In genomic region chr18:54086046-54086802, GRCh38 we compare ENCODE assay signal across 10 cellular contexts.
DNase-seq lines count a peak whose midpoint lies in the region; ATAC-seq lines count a peak whose summit lies in the region.
"Had no signal": no experiment of that assay in that cellular context is flagged by ENCODE, and none has a peak within 500 bp of the region (broad histone marks: within the 10 kb centered on the region; RNA-seq: fewer than 3 reads in every experiment).

No MANE protein-coding gene starts in this region.

- DNase-seq in stimulated activated naive CD8-positive, alpha-beta T cell treated with anti-CD3 and anti-CD28 coated beads, Interleukin-15, Interleukin-2, amounts not matched to agents 100 U/mL and 50 U/mL, for 24 hours = peak; percentile 5
- DNase-seq in stimulated activated naive CD8-positive, alpha-beta T cell treated with anti-CD3 and anti-CD28 coated beads, Interleukin-15, amount 100 ng/mL, for 72 hours = no peak
- DNase-seq in MV-4-11 (lab: John Stamatoyannopoulos, UW) = peak; percentile 92
- DNase-seq in ACHN = no peak
- DNase-seq in HUDEP-2 (lab: John Stamatoyannopoulos, UW; ENCODE audit: unreplicated experiment in 76 of 76) = no peak
- no peak for DNase-seq in activated effector memory CD4-positive, alpha-beta T cell treated with Interleukin-2 at 50 U/mL for 16 hours
- DNase-seq: amniotic stem cell, T-helper 9 cell had no signal

- H3K36me3 Mint-ChIP-seq in stimulated activated naive CD8-positive, alpha-beta T cell treated with anti-CD3 and anti-CD28 coated beads, Interleukin-15, Interleukin-2, amounts not matched to agents 100 ng/mL and 50 ng/mL, for 24 hours (ENCODE audit: low read depth) = no peaks in the 10 kb centered on the region

- peaks cover 8% of the 10 kb centered on the region for H3K27me3 Mint-ChIP-seq in stimulated activated naive CD8-positive, alpha-beta T cell treated with anti-CD3 and anti-CD28 coated beads, Interleukin-15, amount 100 ng/mL, for 72 hours
- H3K27me3 Mint-ChIP-seq in stimulated activated naive CD8-positive, alpha-beta T cell treated with anti-CD3 and anti-CD28 coated beads, Interleukin-15, Interleukin-2, amounts not matched to agents 100 ng/mL and 50 ng/mL, for 24 hours = no peaks in the 10 kb centered on the region

- peak; percentile 73 for ATAC-seq in stimulated activated naive CD8-positive, alpha-beta T cell treated with anti-CD3 and anti-CD28 coated beads, Interleukin-15, Interleukin-2, amounts not matched to agents 100 U/mL and 50 U/mL, for 24 hours
- ATAC-seq in stimulated activated naive CD8-positive, alpha-beta T cell treated with anti-CD3 and anti-CD28 coated beads, Interleukin-15, amount 100 ng/mL, for 72 hours = no peak
- peak; percentile 69 for ATAC-seq in HG02884 (IDR thresholded peaks at IDR 0.05; ENCODE audit: unreplicated experiment)

- H3K9me3 Mint-ChIP-seq in stimulated activated naive CD8-positive, alpha-beta T cell treated with anti-CD3 and anti-CD28 coated beads, Interleukin-15, amount 100 ng/mL, for 72 hours = peaks cover 9 to 28% of the 10 kb centered on the region in 2 donors
- H3K9me3 Mint-ChIP-seq in stimulated activated naive CD8-positive, alpha-beta T cell treated with anti-CD3 and anti-CD28 coated beads, Interleukin-15, Interleukin-2, amounts not matched to agents 100 ng/mL and 50 ng/mL, for 24 hours = peaks cover 14% of the 10 kb centered on the region

- H3K27ac Mint-ChIP-seq in stimulated activated naive CD8-positive, alpha-beta T cell treated with anti-CD3 and anti-CD28 coated beads, Interleukin-15, amount 100 ng/mL, for 72 hours = no peak overlapping the region
- peak overlapping the region; percentile 50 for H3K27ac Mint-ChIP-seq in stimulated activated naive CD8-positive, alpha-beta T cell treated with anti-CD3 and anti-CD28 coated beads, Interleukin-15, Interleukin-2, amounts not matched to agents 100 ng/mL and 50 ng/mL, for 24 hours

- H3K4me3 Mint-ChIP-seq in stimulated activated naive CD8-positive, alpha-beta T cell treated with anti-CD3 and anti-CD28 coated beads, Interleukin-15, amount 100 ng/mL, for 72 hours = no peak overlapping the region
- no peak overlapping the region for H3K4me3 Mint-ChIP-seq in stimulated activated naive CD8-positive, alpha-beta T cell treated with anti-CD3 and anti-CD28 coated beads, Interleukin-15, Interleukin-2, amounts not matched to agents 100 ng/mL and 50 ng/mL, for 24 hours

- in situ Hi-C loops in ACHN (cut with HindIII; ENCODE audit: low pct_ligation_motif_present, low pct_unique_long_range_greater_than_20kb, low sequenced_read_pairs) = no loop called here

- H3K4me1 Mint-ChIP-seq in stimulated activated naive CD8-positive, alpha-beta T cell treated with anti-CD3 and anti-CD28 coated beads, Interleukin-15, amount 100 ng/mL, for 72 hours = peaks cover 12% of the 10 kb centered on the region
- peaks cover 14% of the 10 kb centered on the region for H3K4me1 Mint-ChIP-seq in stimulated activated naive CD8-positive, alpha-beta T cell treated with anti-CD3 and anti-CD28 coated beads, Interleukin-15, Interleukin-2, amounts not matched to agents 100 ng/mL and 50 ng/mL, for 24 hours (ENCODE audit: low read depth)

Comparison
In these comparisons a context has a peak if more than half of its experiments do, and no peak if none do; other contexts are left out.
1. DNase-seq: peak in stimulated activated naive CD8-positive, alpha-beta T cell treated with anti-CD3 and anti-CD28 coated beads, Interleukin-15, Interleukin-2, amounts not matched to agents 100 U/mL and 50 U/mL, for 24 hours (single experiment) and MV-4-11 (single experiment); none in stimulated activated naive CD8-positive, alpha-beta T cell treated with anti-CD3 and anti-CD28 coated beads, Interleukin-15, amount 100 ng/mL, for 72 hours (0 of 2), ACHN (single experiment), HUDEP-2 (0 of 76) and activated effector memory CD4-positive, alpha-beta T cell treated with Interleukin-2 at 50 U/mL for 16 hours (single experiment).